1 cellular context compared by ENCODE assay signal in genomic region chr3:42264399-42265058, GRCh38.
TF ChIP-seq lines count a peak whose summit lies in the region.

No MANE protein-coding gene starts in this region.

TF ChIP-seq in WTC11, 78 proteins besides CTCF, POLR2A, EP300 and RAD21 (continued from another document and continues in another):
- peak; percentile 78 for TF ChIP-seq FOXP4 (CRISPR knock-in tag; IDR thresholded peaks at IDR 0.05)
- no peak for TF ChIP-seq ZNF423 (CRISPR knock-in tag; IDR thresholded peaks at IDR 0.05)
- no peak for TF ChIP-seq ZMAT4 (CRISPR knock-in tag; IDR thresholded peaks at IDR 0.05)
- TF ChIP-seq SP1 (CRISPR knock-in tag; conservative IDR thresholded peaks at IDR 0.05): no peak
- no peak for TF ChIP-seq NFE2L1 (CRISPR knock-in tag; IDR thresholded peaks at IDR 0.05)
- TF ChIP-seq MYBL2 (CRISPR knock-in tag; IDR thresholded peaks at IDR 0.05): no peak
- TF ChIP-seq ARID4B (CRISPR knock-in tag; IDR thresholded peaks at IDR 0.05; ENCODE audit: borderline replicate concordance): no peak
- TF ChIP-seq MLX (CRISPR knock-in tag; IDR thresholded peaks at IDR 0.05): no peak
- TF ChIP-seq ZNF281 (CRISPR knock-in tag; IDR thresholded peaks at IDR 0.05): no peak
- no peak for TF ChIP-seq TEAD4 (CRISPR knock-in tag; IDR thresholded peaks at IDR 0.05)
- TF ChIP-seq ZBTB43 (CRISPR knock-in tag; IDR thresholded peaks at IDR 0.05): no peak
- no peak for TF ChIP-seq CBFB (CRISPR knock-in tag; IDR thresholded peaks at IDR 0.05; ENCODE audit: low read depth)
- TF ChIP-seq NR2C2 (CRISPR knock-in tag; IDR thresholded peaks at IDR 0.05): no peak
- TF ChIP-seq TP53 (CRISPR knock-in tag; IDR thresholded peaks at IDR 0.05): no peak
- no peak for TF ChIP-seq ELF4 (CRISPR knock-in tag; IDR thresholded peaks at IDR 0.05; ENCODE audit: low read depth)
- no peak for TF ChIP-seq ZNF671 (CRISPR knock-in tag; IDR thresholded peaks at IDR 0.05)
- no peak for TF ChIP-seq ATF6 (CRISPR knock-in tag; IDR thresholded peaks at IDR 0.05)
- TF ChIP-seq GRHL2 (CRISPR knock-in tag; IDR thresholded peaks at IDR 0.05; ENCODE audit: insufficient replicate concordance, severe bottlenecking): no peak
- no peak for TF ChIP-seq KAT7 (CRISPR knock-in tag; IDR thresholded peaks at IDR 0.05; ENCODE audit: borderline replicate concordance)
- peak; percentile 77; the same call in 1 of the 2 replicates for TF ChIP-seq IRF1 (CRISPR knock-in tag; IDR thresholded peaks at IDR 0.05)
- no peak for TF ChIP-seq ERG (CRISPR knock-in tag; IDR thresholded peaks at IDR 0.05)
- TF ChIP-seq HMGA2 (CRISPR knock-in tag; IDR thresholded peaks at IDR 0.05): no peak
- no peak for TF ChIP-seq ESRRA (CRISPR knock-in tag; IDR thresholded peaks at IDR 0.05; ENCODE audit: borderline replicate concordance)
- TF ChIP-seq NR1H2 (CRISPR knock-in tag; IDR thresholded peaks at IDR 0.05): no peak
- no peak for TF ChIP-seq SMAD3 (CRISPR knock-in tag; IDR thresholded peaks at IDR 0.05; ENCODE audit: borderline replicate concordance)
- no peak for TF ChIP-seq ZNF232 (CRISPR knock-in tag; IDR thresholded peaks at IDR 0.05)
- no peak for TF ChIP-seq AFF4 (CRISPR knock-in tag; IDR thresholded peaks at IDR 0.05; ENCODE audit: borderline replicate concordance)
- no peak for TF ChIP-seq ZNF138 (CRISPR knock-in tag; conservative IDR thresholded peaks at IDR 0.05)
- no peak for TF ChIP-seq ATF1 (CRISPR knock-in tag; IDR thresholded peaks at IDR 0.05)
- no peak for TF ChIP-seq GABPB1 (CRISPR knock-in tag; IDR thresholded peaks at IDR 0.05)
- no peak for TF ChIP-seq ZNF512 (CRISPR knock-in tag; IDR thresholded peaks at IDR 0.05; ENCODE audit: borderline replicate concordance)
- TF ChIP-seq ATF3 (CRISPR knock-in tag; conservative IDR thresholded peaks at IDR 0.05): no peak
- TF ChIP-seq E2F1 (CRISPR knock-in tag; IDR thresholded peaks at IDR 0.05): no peak
